In the genomic region with DNA sequence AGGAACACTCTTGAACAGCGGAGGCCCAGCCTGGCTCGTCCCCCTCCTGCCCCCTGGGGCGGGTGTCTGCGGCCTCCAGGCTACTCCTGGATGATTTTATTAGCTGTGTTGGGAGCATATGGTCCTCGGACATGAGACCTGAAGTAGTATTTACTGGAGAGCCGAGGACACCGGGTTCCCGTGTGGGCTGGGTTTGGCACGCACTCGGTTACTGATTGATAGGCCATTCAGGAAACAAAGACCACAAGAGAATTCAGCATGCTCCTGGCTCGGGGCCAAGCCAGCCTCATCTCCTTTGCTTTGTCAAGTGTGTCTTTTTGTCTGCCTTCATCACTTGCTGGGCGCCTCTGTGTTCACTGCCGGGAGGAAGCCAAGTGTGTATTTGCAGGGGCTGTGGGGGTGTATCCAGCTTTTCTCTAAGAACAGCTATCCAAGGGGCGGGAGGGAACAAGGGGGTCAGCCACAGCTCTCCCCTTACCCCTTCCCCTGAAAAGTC, we compare ENCODE assay signal across 7 cellular contexts.
DNase-seq lines count a peak whose midpoint lies in the region; ATAC-seq lines count a peak whose summit lies in the region.

No MANE protein-coding gene starts in this region.

- DNase-seq in NCI-H748 treated with DMSO at 0.1 percent for 48 hours (lab: John Stamatoyannopoulos, UW) = peak; percentile 92
- peak; percentile 67 for DNase-seq in activated T-helper 1 cell treated with Interleukin-2 at 50 U/mL for 16 hours (ENCODE audit: low read depth)
- DNase-seq in iris pigment epithelial cell (ENCODE audit: low read depth) = peak; percentile 48
- DNase-seq in stimulated activated CD8-positive, alpha-beta memory T cell treated with anti-CD3 and anti-CD28 coated beads, Interleukin-12 subunit alpha, Interleukin-12 subunit beta, amount 100 ng/mL, for 1 hour (ENCODE audit: low read depth) = peak; percentile 77

- ATAC-seq in GM19025 (IDR thresholded peaks at IDR 0.05; ENCODE audit: low read depth, unreplicated experiment) (peak; percentile 32), HG03159 (IDR thresholded peaks at IDR 0.05; ENCODE audit: unreplicated experiment) (peak; percentile 43), GM21526 (IDR thresholded peaks at IDR 0.05; ENCODE audit: low FRiP score, unreplicated experiment) (no peak)
